ENCODE assay signal across 8 cellular contexts in genomic region chrX:24149346-24150050, GRCh38. TPM values are rescaled to one million over a fixed set of nuclear protein-coding genes. Genes with fewer than 3 reads are reported as not detected.
A peak's percentile ranks its signal among the peaks of the same experiment; 100 is the strongest.
DNase-seq lines count a peak whose midpoint lies in the region; ATAC-seq and TF ChIP-seq lines count a peak whose summit lies in the region.

ZFX (plus strand) TSS chrX:24149729; CDS start chrX:24172743, 23,014 bp downstream.

- no peaks in the 10 kb centered on the region for H3K9me3 Mint-ChIP-seq in activated naive CD4-positive, alpha-beta T cell treated with anti-CD3 and anti-CD28 coated beads, Interleukin-2, amount 50 U/mL, for 72 hours

- H3K4me3 ChIP-seq in trophoblast cell (ENCODE audit: low read depth, low read length) (peak within 1 kb of the TSS; percentile 80), upper lobe of left lung (peak within 1 kb of the TSS; percentile 63 to 70 (median 65))

- peak within 1 kb of the TSS; percentile 97 for H3K27ac Mint-ChIP-seq in activated naive CD4-positive, alpha-beta T cell treated with anti-CD3 and anti-CD28 coated beads, Interleukin-2, amount 50 U/mL, for 72 hours

- ATAC-seq in GM19025 (IDR thresholded peaks at IDR 0.05; ENCODE audit: low read depth, unreplicated experiment), result peak; percentile 47
- ATAC-seq in HG03175 (IDR thresholded peaks at IDR 0.05; ENCODE audit: unreplicated experiment), result peak; percentile 48
- peak; percentile 52 to 69 for ATAC-seq in activated naive CD4-positive, alpha-beta T cell treated with anti-CD3 and anti-CD28 coated beads, Interleukin-2, amount 50 U/mL, for 72 hours
- peak; percentile 64 for ATAC-seq in Right ventricle myocardium superior (ENCODE audit: poor library complexity)
- ATAC-seq in upper lobe of left lung (ENCODE audit: low FRiP score in 2 of 2), result peak; percentile 82 to 86

- peak within 1 kb of the TSS; percentile 72 for H2BK120ac ChIP-seq in trophoblast cell (ENCODE audit: insufficient read depth, low read length, poor library complexity)

- peaks cover 11% of the 10 kb centered on the region for H3K79me1 ChIP-seq in trophoblast cell (ENCODE audit: low read length)

- H4K91ac ChIP-seq in trophoblast cell (ENCODE audit: low read depth, low read length), result peak within 1 kb of the TSS; percentile 98

- peak in 5 of 6 experiments; percentile 7 to 48 (median 12) for TF ChIP-seq CTCF in upper lobe of left lung (IDR thresholded peaks at IDR 0.05)

- DNase-seq in Ammon's horn (ENCODE audit: low spot score) (peak; percentile 19), SK-MEL-5 (ENCODE audit: low read depth, low spot score) (peak; percentile 50), Right ventricle myocardium superior (peak; percentile 79), trophoblast cell (peak; percentile 24 to 66), upper lobe of left lung (peak; percentile 75 to 92)
- DNase-seq in activated naive CD4-positive, alpha-beta T cell treated with anti-CD3 and anti-CD28 coated beads, Interleukin-2, amount 50 U/mL, for 72 hours (ENCODE audit: low spot score in 2 of 2), result peak; percentile 36 to 61

- H4K12ac ChIP-seq in trophoblast cell (ENCODE audit: low read depth, low read length), result peak within 1 kb of the TSS; percentile 91

- no peak within 1 kb of the TSS for H3K23ac ChIP-seq in trophoblast cell (ENCODE audit: low read length)

- peak within 1 kb of the TSS; percentile 83 for H2AK5ac ChIP-seq in trophoblast cell (ENCODE audit: low read length)

- H2BK5ac ChIP-seq in trophoblast cell (ENCODE audit: low read depth, low read length, poor library complexity), result peak within 1 kb of the TSS; percentile 96

- peaks cover 0 to 2% of the 10 kb centered on the region in 2 experiments for H3K36me3 ChIP-seq in trophoblast cell (ENCODE audit: control insufficient read depth in 1 of 2, insufficient read depth in 2 of 2, low read length in 2 of 2)
- peaks cover 0 to 2% (median 0%) of the 10 kb centered on the region in 4 donors for H3K36me3 ChIP-seq in upper lobe of left lung

- no peak within 1 kb of the TSS for H2BK12ac ChIP-seq in trophoblast cell (ENCODE audit: low read length)

- H3K9me3 ChIP-seq in trophoblast cell (ENCODE audit: insufficient read depth, low read depth, low read length), result no peaks in the 10 kb centered on the region
- H3K9me3 ChIP-seq in upper lobe of left lung, result no peaks in the 10 kb centered on the region

- peak in 3 of 4 donors; percentile 43 to 67 (median 51) for TF ChIP-seq POLR2A in upper lobe of left lung (IDR thresholded peaks at IDR 0.05)

- peak within 1 kb of the TSS; percentile 92 for H4K8ac ChIP-seq in trophoblast cell (ENCODE audit: low read depth, low read length)

- WGBS in trophoblast cell (ENCODE audit: extremely low coverage, insufficient coverage, insufficient read length), result no CpG with 5 or more reads among the region's 105 CpGs
- WGBS in upper lobe of left lung, 2 donors, result 0% methylated on average over 3 of the region's 105 CpGs; no CpG with 5 or more reads in 1 of the 2 donors

- H3K36me3 Mint-ChIP-seq in activated naive CD4-positive, alpha-beta T cell treated with anti-CD3 and anti-CD28 coated beads, Interleukin-2, amount 50 U/mL, for 72 hours, result peaks cover 22 to 30% of the 10 kb centered on the region in 2 donors

- H3K18ac ChIP-seq in trophoblast cell (ENCODE audit: low read length), result peak within 1 kb of the TSS; percentile 95

- in situ Hi-C loops in SK-MEL-5 (cut with HindIII; ENCODE audit: low pct_unique_long_range_greater_than_20kb, low sequenced_read_pairs), result no loop called here

- H3K4me2 ChIP-seq in trophoblast cell (ENCODE audit: low read length), result peak within 1 kb of the TSS; percentile 60

- peak within 1 kb of the TSS; percentile 94 for H3K14ac ChIP-seq in trophoblast cell (ENCODE audit: low read length)

- peaks cover 15% of the 10 kb centered on the region for H3K79me2 ChIP-seq in trophoblast cell (ENCODE audit: control insufficient read depth, insufficient read depth, low read length, poor library complexity)

- peak within 1 kb of the TSS; percentile 96 for H3K4ac ChIP-seq in trophoblast cell (ENCODE audit: low read depth, low read length)

- H3K27ac ChIP-seq in trophoblast cell (ENCODE audit: low read depth, low read length), result peak within 1 kb of the TSS; percentile 99
- H3K27ac ChIP-seq in upper lobe of left lung, result peak within 1 kb of the TSS; percentile 95 to 100 (median 98)

- peaks cover 2 to 5% of the 10 kb centered on the region in 2 experiments for H3K4me1 ChIP-seq in trophoblast cell (ENCODE audit: control insufficient read depth in 1 of 2, insufficient read depth in 2 of 2, low read length in 2 of 2)
- H3K4me1 ChIP-seq in upper lobe of left lung, result peaks cover 26 to 65% (median 53%) of the 10 kb centered on the region in 4 donors

- H2AFZ ChIP-seq in trophoblast cell (ENCODE audit: insufficient read depth, low read length, poor library complexity), result peak within 1 kb of the TSS; percentile 83

- no peaks in the 10 kb centered on the region for H3K27me3 ChIP-seq in trophoblast cell (ENCODE audit: insufficient read depth, low read length)
- no peaks in the 10 kb centered on the region for H3K27me3 ChIP-seq in upper lobe of left lung

- peak within 1 kb of the TSS; percentile 98 for H3K9ac ChIP-seq in trophoblast cell (ENCODE audit: low read length)

- TF ChIP-seq EP300 in upper lobe of left lung (IDR thresholded peaks at IDR 0.05), result no peak

- intact Hi-C loops in Right ventricle myocardium superior (cut with DNase I), result loop anchor here (5.0 kb wide), 1 partner anchor 242 kb away; the partner anchor contains the start of genes APOO and CXorf58

RNA-seq across cellular contexts. Expression of gene ZFX, which starts in this region (rescaled TPM):
- 21.8 and 24.8 TPM in 2 replicates for total RNA-seq in SK-MEL-5 (2014; rRNA removed; shearing (Covaris generic))
- 11.4 and 16.6 TPM in 2 replicates for polyA plus RNA-seq in SK-MEL-5 (2015; cell fraction: cytosol; rRNA removed)
- 16.8 and 22.5 TPM in 2 replicates for polyA plus RNA-seq in SK-MEL-5 (2015; cell fraction: nucleus; rRNA removed)
- total RNA-seq in activated naive CD4-positive, alpha-beta T cell treated with anti-CD3 and anti-CD28 coated beads, Interleukin-2, amount 50 U/mL, for 72 hours, result 10 to 100 TPM; 31.7 to 44.8 TPM
- total RNA-seq in Right ventricle myocardium superior (32.9 TPM), upper lobe of left lung (10 to 100 TPM; 15.7 to 68.6 (median 31.1) TPM)
- polyA plus RNA-seq in trophoblast cell (2013), result 10.5 and 12.0 TPM in 2 replicates

Comparison
In these comparisons a context has a peak if more than half of its experiments do, and no peak if none do; other contexts are left out.
1. Peak in every context shown above with its lines: DNase-seq, ATAC-seq, H3K4me3 ChIP-seq and H3K27ac ChIP-seq.
2. DNase-seq: peak in every context shown above with its lines; median percentile 84 in upper lobe of left lung; 79 in Right ventricle myocardium superior; 50 in SK-MEL-5; 48 in activated naive CD4-positive, alpha-beta T cell treated with anti-CD3 and anti-CD28 coated beads, Interleukin-2, amount 50 U/mL, for 72 hours; 45 in trophoblast cell; 19 in Ammon's horn.